ENCODE assay signal across 15 cellular contexts in genomic region chr4:108965472-108966076, GRCh38.
"Had no signal": no experiment of that assay in that cellular context is flagged by ENCODE, and none has a peak within 500 bp of the region (broad histone marks: within the 10 kb centered on the region; RNA-seq: fewer than 3 reads in every experiment).

No MANE protein-coding gene starts in this region.

- H3K4me2 ChIP-seq: smooth muscle cell had no signal

- H3K4me3 ChIP-seq: heart right ventricle, smooth muscle cell, uterus had no signal

- H3K27me3 ChIP-seq: heart right ventricle, neutrophil, uterus had no signal

- H3K9me3 ChIP-seq: heart right ventricle, neutrophil, uterus had no signal

- H3K4me1 ChIP-seq: uterus had no signal

- H3K27ac Mint-ChIP-seq: naive thymus-derived CD4-positive, alpha-beta T cell had no signal

- H3K27ac ChIP-seq: heart right ventricle, neutrophil, uterus had no signal

- FAIRE-seq: islet of Langerhans had no signal

- ATAC-seq: left lobe of liver; naive thymus-derived CD4-positive, alpha-beta T cell had no signal

- DNase-seq: effector memory CD4-positive, alpha-beta T cell; foreskin melanocyte; heart right ventricle; hypothalamus; kidney glomerular epithelial cell; mammary epithelial cell; naive thymus-derived CD4-positive, alpha-beta T cell; stimulated activated CD4-positive, alpha-beta T cell treated with anti-CD3 and anti-CD28 coated beads, Interleukin-2, amount 100 ng/mL, for 48 hours; stimulated activated naive CD4-positive, alpha-beta T cell treated with Interleukin-2 at 50 U/mL for 16 hours; trophoblast cell; uterus had no signal

- H3K36me3 ChIP-seq: heart right ventricle, neutrophil, uterus had no signal

- H3K4me3 Mint-ChIP-seq: naive thymus-derived CD4-positive, alpha-beta T cell had no signal
